ENCODE assay signal across 8 cellular contexts in the genomic region with DNA sequence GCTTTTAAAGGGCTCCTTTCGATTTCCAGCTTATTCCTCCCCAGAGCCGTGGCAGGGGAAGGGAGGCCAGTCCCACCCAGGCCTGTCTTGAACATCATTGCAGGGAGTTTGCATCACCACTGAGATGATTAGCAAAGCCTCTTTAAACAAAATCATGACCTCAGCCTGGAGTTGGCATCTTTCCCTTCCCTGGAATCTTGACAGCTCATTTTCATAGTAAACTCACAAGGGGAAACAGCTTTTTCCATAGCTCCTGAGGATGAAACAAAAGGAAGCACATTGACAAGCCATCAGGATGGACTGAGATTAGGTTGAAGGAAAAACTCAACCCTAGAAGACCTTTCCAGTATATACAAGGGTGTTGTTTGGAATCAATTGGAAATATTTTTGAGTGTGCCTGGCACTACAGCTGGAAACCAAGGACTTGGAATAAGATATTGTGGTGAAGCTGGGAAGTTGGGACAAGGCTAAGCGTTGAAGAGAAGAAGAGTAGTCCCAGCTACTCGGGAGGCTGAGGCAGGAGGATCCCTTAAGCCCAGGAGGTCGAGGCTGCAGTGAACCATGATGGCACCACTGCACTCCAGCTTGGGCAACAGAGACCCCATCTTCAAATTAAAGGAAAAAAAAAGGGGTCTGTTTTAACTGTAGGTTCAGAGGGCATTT. TPM values are rescaled to one million over a fixed set of nuclear protein-coding genes. Genes with fewer than 3 reads are reported as not detected.
A peak's percentile ranks its signal among the peaks of the same experiment; 100 is the strongest.
DNase-seq lines count a peak whose midpoint lies in the region; ATAC-seq and TF ChIP-seq lines count a peak whose summit lies in the region.

No MANE protein-coding gene starts in this region.

- peaks cover 9% of the 10 kb centered on the region for H3K4me1 Mint-ChIP-seq in progenitor cell of endocrine pancreas (ENCODE audit: low read depth)
- H3K4me1 Mint-ChIP-seq in stimulated activated effector memory CD8-positive, alpha-beta T cell treated with anti-CD3 and anti-CD28 coated beads, Interleukin-12 subunit alpha, Interleukin-12 subunit beta, amount 100 ng/mL, for 72 hours, result peaks cover 6% of the 10 kb centered on the region

- peak overlapping the region in 7 of 11 experiments; percentile 6 to 96 (median 54); a peak in 11 of 22 replicates for H3K4me2 ChIP-seq in BLaER1 treated with 17β-estradiol and CSF1 and Interleukin-3, amounts not matched to agents 10 nM and 100 nM

- H3K9ac ChIP-seq in BLaER1 treated with 17β-estradiol and CSF1 and Interleukin-3, amounts not matched to agents 10 nM and 100 nM, result no peak overlapping the region; a peak in 1 of 22 replicates

- H3K36me3 Mint-ChIP-seq in progenitor cell of endocrine pancreas (ENCODE audit: insufficient read depth), result no peaks in the 10 kb centered on the region
- no peaks in the 10 kb centered on the region for H3K36me3 Mint-ChIP-seq in stimulated activated effector memory CD8-positive, alpha-beta T cell treated with anti-CD3 and anti-CD28 coated beads, Interleukin-12 subunit alpha, Interleukin-12 subunit beta, amount 100 ng/mL, for 72 hours

- H3K4me1 ChIP-seq in BLaER1 treated with 17β-estradiol and CSF1 and Interleukin-3, amounts not matched to agents 10 nM and 100 nM, result peaks cover 0 to 42% (median 31%) of the 10 kb centered on the region in 10 experiments; a peak in 18 of 20 replicates

- H3K4me3 ChIP-seq in BLaER1 treated with 17β-estradiol and CSF1 and Interleukin-3, amounts not matched to agents 10 nM and 100 nM, result no peak overlapping the region

- H3K4me3 Mint-ChIP-seq in progenitor cell of endocrine pancreas (ENCODE audit: low read depth), result no peak overlapping the region
- H3K4me3 Mint-ChIP-seq in stimulated activated effector memory CD8-positive, alpha-beta T cell treated with anti-CD3 and anti-CD28 coated beads, Interleukin-12 subunit alpha, Interleukin-12 subunit beta, amount 100 ng/mL, for 72 hours, result no peak overlapping the region

- H3K27me3 ChIP-seq in BLaER1 treated with 17β-estradiol and CSF1 and Interleukin-3, amounts not matched to agents 10 nM and 100 nM, result peaks cover 0 to 25% (median 0%) of the 10 kb centered on the region in 11 experiments; a peak in 7 of 22 replicates

- H4K20me1 ChIP-seq in BLaER1 treated with 17β-estradiol and CSF1 and Interleukin-3, amounts not matched to agents 10 nM and 100 nM, result peaks cover 0 to 5% (median 0%) of the 10 kb centered on the region in 11 experiments; a peak in 1 of 22 replicates

- H3K27me3 Mint-ChIP-seq in progenitor cell of endocrine pancreas, result peaks cover 21% of the 10 kb centered on the region

- no peaks in the 10 kb centered on the region for H3K9me3 ChIP-seq in BLaER1 treated with 17β-estradiol and CSF1 and Interleukin-3, amounts not matched to agents 10 nM and 100 nM (replicated peaks in 1 of 11)

- peak; percentile 71 for DNase-seq in SW480 (ENCODE audit: low spot score)
- DNase-seq in glomerular visceral epithelial cell (ENCODE audit: extremely low spot score), result peak; percentile 91
- no peak for DNase-seq in progenitor cell of endocrine pancreas (ENCODE audit: low spot score, unreplicated experiment)
- no peak for DNase-seq in NCI-H1092 treated with DMSO at 0.1 percent for 48 hours (lab: John Stamatoyannopoulos, UW)
- DNase-seq in ecto neural progenitor cell (ENCODE audit: low spot score), result no peak
- DNase-seq in stimulated activated effector memory CD8-positive, alpha-beta T cell treated with anti-CD3 and anti-CD28 coated beads, Interleukin-12 subunit alpha, Interleukin-12 subunit beta, amount 100 ng/mL, for 72 hours (ENCODE audit: low spot score in 2 of 2), result no peak

- no peaks in the 10 kb centered on the region for H3K9me3 Mint-ChIP-seq in progenitor cell of endocrine pancreas (ENCODE audit: low read depth)
- H3K9me3 Mint-ChIP-seq in stimulated activated effector memory CD8-positive, alpha-beta T cell treated with anti-CD3 and anti-CD28 coated beads, Interleukin-12 subunit alpha, Interleukin-12 subunit beta, amount 100 ng/mL, for 72 hours, result no peaks in the 10 kb centered on the region

- no peak overlapping the region for H3K27ac ChIP-seq in BLaER1 treated with 17β-estradiol and CSF1 and Interleukin-3, amounts not matched to agents 10 nM and 100 nM

- H3K27ac Mint-ChIP-seq in progenitor cell of endocrine pancreas, result peak overlapping the region; percentile 89
- H3K27ac Mint-ChIP-seq in stimulated activated effector memory CD8-positive, alpha-beta T cell treated with anti-CD3 and anti-CD28 coated beads, Interleukin-12 subunit alpha, Interleukin-12 subunit beta, amount 100 ng/mL, for 72 hours, result no peak overlapping the region

- no peaks in the 10 kb centered on the region for H3K36me3 ChIP-seq in BLaER1 treated with 17β-estradiol and CSF1 and Interleukin-3, amounts not matched to agents 10 nM and 100 nM

- no peak for ATAC-seq in GM18502 (IDR thresholded peaks at IDR 0.05; ENCODE audit: poor library complexity, unreplicated experiment)
- ATAC-seq in stimulated activated effector memory CD8-positive, alpha-beta T cell treated with anti-CD3 and anti-CD28 coated beads, Interleukin-12 subunit alpha, Interleukin-12 subunit beta, amount 100 ng/mL, for 72 hours, result no peak

- TF ChIP-seq CTCF in progenitor cell of endocrine pancreas (IDR thresholded peaks at IDR 0.05; ENCODE audit: unreplicated experiment), result no peak

RNA-seq across cellular contexts. Expression of a gene that starts 3.1 kb away (rescaled TPM):
- 17.5 and 22.6 TPM in 2 replicates for total RNA-seq in progenitor cell of endocrine pancreas

RNA-seq across cellular contexts. Expression of a gene that starts 35.2 kb away (rescaled TPM):
- total RNA-seq in progenitor cell of endocrine pancreas, result 4.1 and 4.5 TPM in 2 replicates

RNA-seq across cellular contexts. Expression of a gene that starts 35.6 kb away (rescaled TPM):
- 23.4 and 23.6 TPM in 2 replicates for total RNA-seq in progenitor cell of endocrine pancreas

Comparison
In these comparisons a context has a peak if more than half of its experiments do, and no peak if none do; other contexts are left out.
1. DNase-seq: peak in SW480 (single experiment) and glomerular visceral epithelial cell (single experiment); none in progenitor cell of endocrine pancreas (single experiment), NCI-H1092 treated with DMSO at 0.1 percent for 48 hours (single experiment), ecto neural progenitor cell (single experiment) and stimulated activated effector memory CD8-positive, alpha-beta T cell treated with anti-CD3 and anti-CD28 coated beads, Interleukin-12 subunit alpha, Interleukin-12 subunit beta, amount 100 ng/mL, for 72 hours (0 of 2).